10 cellular contexts compared by ENCODE assay signal in the genomic region with DNA sequence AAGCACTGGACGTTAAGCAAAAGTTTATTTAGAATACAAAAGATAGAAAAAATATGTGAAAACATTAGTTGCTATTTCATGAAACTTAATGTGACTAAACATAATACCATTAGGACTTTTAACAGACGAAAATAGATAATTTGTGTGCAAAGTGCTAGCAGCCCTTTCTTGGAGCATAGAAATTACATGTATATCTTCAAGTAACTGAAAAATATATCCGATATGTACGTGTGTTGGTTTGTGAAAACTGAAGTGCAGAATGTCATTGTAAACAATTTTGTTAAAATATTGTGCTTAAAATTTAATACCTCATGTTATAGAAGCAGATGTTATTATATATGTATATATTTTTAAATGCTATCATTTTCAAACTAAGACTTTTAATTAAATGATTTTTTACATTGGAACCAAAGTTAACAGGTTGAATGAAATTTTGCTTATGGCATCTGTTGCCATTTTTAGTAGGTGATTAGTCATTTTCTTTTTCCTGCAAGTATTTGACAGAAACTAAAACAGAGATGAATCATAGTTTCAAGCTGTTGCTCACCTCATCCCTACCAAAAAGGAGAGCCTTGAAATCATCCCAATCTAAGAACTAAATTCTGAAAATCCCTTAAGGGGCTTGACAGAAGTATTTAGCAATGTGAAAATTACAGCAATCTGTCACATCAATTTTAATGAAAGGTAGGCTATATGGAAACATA.
DNase-seq lines count a peak whose midpoint lies in the region; ATAC-seq and TF ChIP-seq lines count a peak whose summit lies in the region.
"Had no signal": no experiment of that assay in that cellular context is flagged by ENCODE, and none has a peak within 500 bp of the region (broad histone marks: within the 10 kb centered on the region; RNA-seq: fewer than 3 reads in every experiment).

No MANE protein-coding gene starts in this region.

- ATAC-seq in left cardiac atrium: no peak

- H3K4me1 Mint-ChIP-seq in glutamatergic neuron (ENCODE audit: low read depth, unreplicated experiment): no peaks in the 10 kb centered on the region

- POLR2A ChIA-PET in HEK293 (lab: Yijun Ruan, JAX): no interaction called here

- H3K9me3 ChIP-seq in HEK293 (ENCODE audit: control insufficient read depth, insufficient read depth, low read depth, low read length): no peaks in the 10 kb centered on the region

- H3K27me3 Mint-ChIP-seq in glutamatergic neuron (ENCODE audit: unreplicated experiment): no peaks in the 10 kb centered on the region

- in situ Hi-C loops in GM13976 (cut with MboI; ENCODE audit: low sequenced_read_pairs, unreplicated experiment): no loop called here

- H3K9me3 Mint-ChIP-seq in glutamatergic neuron (ENCODE audit: unreplicated experiment): no peaks in the 10 kb centered on the region

- H3K4me3 Mint-ChIP-seq in glutamatergic neuron (ENCODE audit: unreplicated experiment): no peak overlapping the region

- peak; percentile 28 for DNase-seq in GM13976 (ENCODE audit: low spot score)
- DNase-seq in NCI-H226: peak; percentile 42
- DNase-seq in kidney tubule cell (ENCODE audit: low spot score): peak; percentile 80
- no peak for DNase-seq in left cardiac atrium
- DNase-seq in NCI-H1930 (lab: John Stamatoyannopoulos, UW): no peak
- no peak for DNase-seq in glutamatergic neuron
- DNase-seq in T-helper 2 cell: no peak
- DNase-seq: aorta, WERI-Rb-1 had no signal

- CTCF ChIA-PET in HEK293 (lab: Yijun Ruan, JAX): no interaction called here

- H3K36me3 Mint-ChIP-seq in glutamatergic neuron (ENCODE audit: unreplicated experiment): peaks cover under 1% of the 10 kb centered on the region

- no peak overlapping the region for H3K27ac Mint-ChIP-seq in glutamatergic neuron (ENCODE audit: unreplicated experiment)

- intact Hi-C loops in left cardiac atrium (cut with DNase I): no loop called here

- H3K4me1 ChIP-seq in HEK293 (ENCODE audit: control insufficient read depth, insufficient read depth, low read length): no peaks in the 10 kb centered on the region

- TF ChIP-seq CTCF in GM13976 (IDR thresholded peaks at IDR 0.05; ENCODE audit: borderline replicate concordance, control extremely low read depth, extremely low read depth, insufficient read depth, missing control alignments) (no peak), HEK293 (tag by site-specific recombination; IDR thresholded peaks at IDR 0.05) (no peak), glutamatergic neuron (IDR thresholded peaks at IDR 0.05; ENCODE audit: partially characterized antibody, unreplicated experiment) (no peak)

- H3K4me3 ChIP-seq in HEK293 (ENCODE audit: low read depth, low read length): no peak overlapping the region

- H3K36me3 ChIP-seq in HEK293 (ENCODE audit: control insufficient read depth in 2 of 2, insufficient read depth in 1 of 2, low read length in 2 of 2): no peaks in the 10 kb centered on the region
- H3K36me3 ChIP-seq: WERI-Rb-1 had no signal

- H3K27ac ChIP-seq in HEK293 (ENCODE audit: extremely low read depth, low read depth, low read length): no peak overlapping the region
- H3K27ac ChIP-seq: WERI-Rb-1 had no signal

TF ChIP-seq in HEK293, 187 proteins besides CTCF, POLR2A, EP300 and RAD21:
- TF ChIP-seq TCF7L2 (IDR thresholded peaks at IDR 0.05; ENCODE audit: borderline replicate concordance, low read depth, low read length): no peak
- TF ChIP-seq ZNF747 (tag by site-specific recombination; IDR thresholded peaks at IDR 0.05): no peak
- TF ChIP-seq ZNF16 (tag by site-specific recombination; IDR thresholded peaks at IDR 0.05; ENCODE audit: low read depth): no peak
- TF ChIP-seq SCRT2 (tag by site-specific recombination; IDR thresholded peaks at IDR 0.05): peak; percentile 50
TF ChIP-seq in HEK293: peak in this region for 1.

Comparison
In these comparisons a context has a peak if more than half of its experiments do, and no peak if none do; other contexts are left out.
1. DNase-seq: peak in GM13976 (single experiment), NCI-H226 (single experiment) and kidney tubule cell (single experiment); none in left cardiac atrium (single experiment), NCI-H1930 (0 of 2), glutamatergic neuron (single experiment) and T-helper 2 cell (0 of 5).